In the genomic region with DNA sequence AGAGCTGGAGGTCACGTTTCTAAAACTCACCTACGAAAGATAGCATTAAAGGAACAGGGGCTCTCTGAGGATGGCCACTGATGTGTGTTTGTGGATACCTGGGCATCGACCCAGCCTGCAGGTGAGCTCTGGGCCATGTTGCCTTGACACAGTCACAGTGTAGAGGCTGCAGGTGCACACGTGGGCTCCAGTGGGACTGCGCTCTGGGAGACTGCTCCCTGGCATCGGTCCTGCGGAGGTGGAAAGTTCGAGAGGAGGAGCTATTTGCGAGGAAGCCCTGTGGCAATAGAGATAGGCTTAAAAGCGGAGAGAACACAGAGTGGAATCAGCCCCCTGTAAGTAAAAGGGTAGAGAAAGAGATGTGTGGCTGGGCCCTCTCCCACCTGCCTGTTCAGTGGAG, we compare ENCODE assay signal across 1 cellular context.
TF ChIP-seq lines count a peak whose summit lies in the region.

No MANE protein-coding gene starts in this region.

TF ChIP-seq in HepG2, 621 proteins besides CTCF, POLR2A, EP300 and RAD21:
- TF ChIP-seq RBFOX2 (IDR thresholded peaks at IDR 0.05; ENCODE audit: low read depth, low read length): no peak
- TF ChIP-seq ZNF431 (CRISPR knock-in tag; IDR thresholded peaks at IDR 0.05; ENCODE audit: borderline replicate concordance, low read depth): no peak
- TF ChIP-seq, protein P1, sequence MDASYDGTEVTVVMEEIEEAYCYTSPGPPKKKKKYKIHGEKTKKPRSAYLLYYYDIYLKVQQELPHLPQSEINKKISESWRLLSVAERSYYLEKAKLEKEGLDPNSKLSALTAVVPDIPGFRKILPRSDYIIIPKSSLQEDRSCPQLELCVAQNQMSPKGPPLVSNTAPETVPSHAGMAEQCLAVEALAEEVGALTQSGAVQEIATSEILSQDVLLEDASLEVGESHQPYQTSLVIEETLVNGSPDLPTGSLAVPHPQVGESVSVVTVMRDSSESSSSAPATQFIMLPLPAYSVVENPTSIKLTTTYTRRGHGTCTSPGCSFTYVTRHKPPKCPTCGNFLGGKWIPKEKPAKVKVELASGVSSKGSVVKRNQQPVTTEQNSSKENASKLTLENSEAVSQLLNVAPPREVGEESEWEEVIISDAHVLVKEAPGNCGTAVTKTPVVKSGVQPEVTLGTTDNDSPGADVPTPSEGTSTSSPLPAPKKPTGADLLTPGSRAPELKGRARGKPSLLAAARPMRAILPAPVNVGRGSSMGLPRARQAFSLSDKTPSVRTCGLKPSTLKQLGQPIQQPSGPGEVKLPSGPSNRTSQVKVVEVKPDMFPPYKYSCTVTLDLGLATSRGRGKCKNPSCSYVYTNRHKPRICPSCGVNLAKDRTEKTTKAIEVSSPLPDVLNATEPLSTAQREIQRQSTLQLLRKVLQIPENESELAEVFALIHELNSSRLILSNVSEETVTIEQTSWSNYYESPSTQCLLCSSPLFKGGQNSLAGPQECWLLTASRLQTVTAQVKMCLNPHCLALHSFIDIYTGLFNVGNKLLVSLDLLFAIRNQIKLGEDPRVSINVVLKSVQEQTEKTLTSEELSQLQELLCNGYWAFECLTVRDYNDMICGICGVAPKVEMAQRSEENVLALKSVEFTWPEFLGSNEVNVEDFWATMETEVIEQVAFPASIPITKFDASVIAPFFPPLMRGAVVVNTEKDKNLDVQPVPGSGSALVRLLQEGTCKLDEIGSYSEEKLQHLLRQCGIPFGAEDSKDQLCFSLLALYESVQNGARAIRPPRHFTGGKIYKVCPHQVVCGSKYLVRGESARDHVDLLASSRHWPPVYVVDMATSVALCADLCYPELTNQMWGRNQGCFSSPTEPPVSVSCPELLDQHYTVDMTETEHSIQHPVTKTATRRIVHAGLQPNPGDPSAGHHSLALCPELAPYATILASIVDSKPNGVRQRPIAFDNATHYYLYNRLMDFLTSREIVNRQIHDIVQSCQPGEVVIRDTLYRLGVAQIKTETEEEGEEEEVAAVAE (CRISPR knock-in tag; IDR thresholded peaks at IDR 0.05; ENCODE audit: borderline replicate concordance): no peak
- TF ChIP-seq, protein P2, sequence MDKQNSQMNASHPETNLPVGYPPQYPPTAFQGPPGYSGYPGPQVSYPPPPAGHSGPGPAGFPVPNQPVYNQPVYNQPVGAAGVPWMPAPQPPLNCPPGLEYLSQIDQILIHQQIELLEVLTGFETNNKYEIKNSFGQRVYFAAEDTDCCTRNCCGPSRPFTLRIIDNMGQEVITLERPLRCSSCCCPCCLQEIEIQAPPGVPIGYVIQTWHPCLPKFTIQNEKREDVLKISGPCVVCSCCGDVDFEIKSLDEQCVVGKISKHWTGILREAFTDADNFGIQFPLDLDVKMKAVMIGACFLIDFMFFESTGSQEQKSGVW (CRISPR knock-in tag; IDR thresholded peaks at IDR 0.05; ENCODE audit: borderline replicate concordance): no peak
- no peak for TF ChIP-seq PHF21A (CRISPR knock-in tag; IDR thresholded peaks at IDR 0.05)
- TF ChIP-seq, protein P3, sequence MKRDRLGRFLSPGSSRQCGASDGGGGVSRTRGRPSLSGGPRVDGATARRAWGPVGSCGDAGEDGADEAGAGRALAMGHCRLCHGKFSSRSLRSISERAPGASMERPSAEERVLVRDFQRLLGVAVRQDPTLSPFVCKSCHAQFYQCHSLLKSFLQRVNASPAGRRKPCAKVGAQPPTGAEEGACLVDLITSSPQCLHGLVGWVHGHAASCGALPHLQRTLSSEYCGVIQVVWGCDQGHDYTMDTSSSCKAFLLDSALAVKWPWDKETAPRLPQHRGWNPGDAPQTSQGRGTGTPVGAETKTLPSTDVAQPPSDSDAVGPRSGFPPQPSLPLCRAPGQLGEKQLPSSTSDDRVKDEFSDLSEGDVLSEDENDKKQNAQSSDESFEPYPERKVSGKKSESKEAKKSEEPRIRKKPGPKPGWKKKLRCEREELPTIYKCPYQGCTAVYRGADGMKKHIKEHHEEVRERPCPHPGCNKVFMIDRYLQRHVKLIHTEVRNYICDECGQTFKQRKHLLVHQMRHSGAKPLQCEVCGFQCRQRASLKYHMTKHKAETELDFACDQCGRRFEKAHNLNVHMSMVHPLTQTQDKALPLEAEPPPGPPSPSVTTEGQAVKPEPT (CRISPR knock-in tag; IDR thresholded peaks at IDR 0.05; ENCODE audit: low read depth): no peak
- no peak for TF ChIP-seq ISX (CRISPR knock-in tag; conservative IDR thresholded peaks at IDR 0.05)
- TF ChIP-seq GPN1 (CRISPR knock-in tag; IDR thresholded peaks at IDR 0.05; ENCODE audit: borderline replicate concordance): no peak
- TF ChIP-seq NFIB (CRISPR knock-in tag; IDR thresholded peaks at IDR 0.05; ENCODE audit: borderline replicate concordance): no peak
- TF ChIP-seq NR2F6 (IDR thresholded peaks at IDR 0.05): no peak
- no peak for TF ChIP-seq NR2F6 (CRISPR knock-in tag; IDR thresholded peaks at IDR 0.05)
- no peak for TF ChIP-seq ZSCAN30 (CRISPR knock-in tag; IDR thresholded peaks at IDR 0.05)
- TF ChIP-seq ZNF44 (CRISPR knock-in tag; IDR thresholded peaks at IDR 0.05): no peak
- TF ChIP-seq, protein P4, sequence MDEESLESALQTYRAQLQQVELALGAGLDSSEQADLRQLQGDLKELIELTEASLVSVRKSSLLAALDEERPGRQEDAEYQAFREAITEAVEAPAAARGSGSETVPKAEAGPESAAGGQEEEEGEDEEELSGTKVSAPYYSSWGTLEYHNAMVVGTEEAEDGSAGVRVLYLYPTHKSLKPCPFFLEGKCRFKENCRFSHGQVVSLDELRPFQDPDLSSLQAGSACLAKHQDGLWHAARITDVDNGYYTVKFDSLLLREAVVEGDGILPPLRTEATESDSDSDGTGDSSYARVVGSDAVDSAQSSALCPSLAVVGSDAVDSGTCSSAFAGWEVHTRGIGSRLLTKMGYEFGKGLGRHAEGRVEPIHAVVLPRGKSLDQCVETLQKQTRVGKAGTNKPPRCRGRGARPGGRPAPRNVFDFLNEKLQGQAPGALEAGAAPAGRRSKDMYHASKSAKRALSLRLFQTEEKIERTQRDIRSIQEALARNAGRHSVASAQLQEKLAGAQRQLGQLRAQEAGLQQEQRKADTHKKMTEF (CRISPR knock-in tag; IDR thresholded peaks at IDR 0.05): no peak
- TF ChIP-seq AKAP8 (CRISPR knock-in tag; IDR thresholded peaks at IDR 0.05): no peak
